ENCODE assay signal across 17 cellular contexts in genomic region chr4:48781968-48782367, GRCh38. TPM values are rescaled to one million over a fixed set of nuclear protein-coding genes. Genes with fewer than 3 reads are reported as not detected.
DNase-seq lines count a peak whose midpoint lies in the region; ATAC-seq and TF ChIP-seq lines count a peak whose summit lies in the region.
"Had no signal": no experiment of that assay in that cellular context is flagged by ENCODE, and none has a peak within 500 bp of the region (broad histone marks: within the 10 kb centered on the region; RNA-seq: fewer than 3 reads in every experiment).

No MANE protein-coding gene starts in this region.

- no peak for TF ChIP-seq EP300 in transverse colon (IDR thresholded peaks at IDR 0.05; ENCODE audit: low read depth)

- DNase-seq in DMS53 (lab: John Stamatoyannopoulos, UW) (peak; percentile 58), GM23338 (ENCODE audit: low spot score) (no peak), T-cell (no peak), HAP-1 (ENCODE audit: low spot score in 2 of 2) (no peak), NK-92 (lab: John Stamatoyannopoulos, UW; ENCODE audit: unreplicated experiment) (no peak), transverse colon (no peak)
- DNase-seq: activated CD4-positive, alpha-beta T cell treated with anti-CD3 and anti-CD28 coated beads for 48 hours; activated CD8-positive, alpha-beta memory T cell treated with anti-CD3 and anti-CD28 coated beads, Interleukin-2, amount 50 U/mL, for 48 hours; activated naive CD4-positive, alpha-beta T cell; endodermal cell; NCI-H187; NCI-H446; OCI-M1; stimulated activated CD4-positive, alpha-beta T cell treated with anti-CD3 and anti-CD28 coated beads, Interleukin-2, amount 100 ng/mL, for 24 hours had no signal

- H3K27ac ChIP-seq in GM23338 (ENCODE audit: low read depth) (no peak overlapping the region), transverse colon (peak overlapping the region in 1 of 4 donors; percentile 98)
- H3K27ac ChIP-seq: SK-N-MC had no signal

- H3K4me2 ChIP-seq in GM23338: no peak overlapping the region

- POLR2A ChIA-PET in T-cell (lab: Charles Lee): no interaction called here

- H3K27me3 Mint-ChIP-seq in GM23338 (ENCODE audit: insufficient read depth, low read depth, poor library complexity) (peaks cover 2% of the 10 kb centered on the region), T-cell (no peaks in the 10 kb centered on the region), nephron (ENCODE audit: low read depth) (no peaks in the 10 kb centered on the region)

- in situ Hi-C loops in HAP-1 (cut with MboI; ENCODE audit: low sequenced_read_pairs) (loop anchor here (10.0 kb wide), 1 partner anchor 53 kb away; the partner anchor contains the start of gene OCIAD1), transverse colon (cut with MboI; ENCODE audit: low pct_ligation_motif_present in 1 of 4, low pct_unique_long_range_greater_than_20kb in 1 of 4, low sequenced_read_pairs in 3 of 4) (loop anchor here in 3 of 4 donors (10.0 to 25.0 kb wide), 3 partner anchors 53 to 445 kb away; partner anchors contain the start of genes SLAIN2 (in 2 of the 3) and OCIAD1 (in 1 of the 3))

- TF ChIP-seq CTCF in GM23338 (conservative IDR thresholded peaks at IDR 0.05; ENCODE audit: low read depth in 2 of 2): 0 out of 4 replicates have a peak, but pooled peaks of 1 of the 2 experiments have one; percentile 6
- no peak for TF ChIP-seq CTCF in nephron (IDR thresholded peaks at IDR 0.05; ENCODE audit: unreplicated experiment in 3 of 3)
- no peak for TF ChIP-seq CTCF in transverse colon (IDR thresholded peaks at IDR 0.05)

- H3K4me3 Mint-ChIP-seq in GM23338 (no peak overlapping the region), T-cell (no peak overlapping the region), nephron (peak overlapping the region; percentile 82 to 86 (median 86))

- TF ChIP-seq POLR2A in transverse colon (IDR thresholded peaks at IDR 0.05): no peak

- ATAC-seq in GM23338: no peak
- no peak for ATAC-seq in T-cell (replicated peaks in 1 of 4)

- no peak overlapping the region for H3K27ac Mint-ChIP-seq in GM23338
- peak overlapping the region; percentile 56 to 95 for H3K27ac Mint-ChIP-seq in T-cell
- H3K27ac Mint-ChIP-seq in nephron: no peak overlapping the region
- H3K27ac Mint-ChIP-seq: endodermal cell had no signal

- intact Hi-C loops in transverse colon (cut with DNase I; ENCODE audit: low total_unique reads): no loop called here

- H3K4me3 ChIP-seq in GM23338 (no peak overlapping the region), HAP-1 (no peak overlapping the region), transverse colon (no peak overlapping the region)
- H3K4me3 ChIP-seq: lung had no signal

- peak overlapping the region; percentile 6 for H2AFZ ChIP-seq in GM23338

- no peaks in the 10 kb centered on the region for H3K36me3 ChIP-seq in GM23338 (ENCODE audit: insufficient read depth)
- H3K36me3 ChIP-seq in HAP-1 (replicated peaks): 0 out of 2 replicates have a peak, but pooled peaks cover 2% of the 10 kb centered on the region
- H3K36me3 ChIP-seq in transverse colon: no peaks in the 10 kb centered on the region

- CTCF ChIA-PET in T-cell (lab: Charles Lee): interaction anchor here (0.6 to 3.6 kb wide), 2 partner anchors 81 to 203 kb away, joined by 3 to 15 read pairs; no protein-coding TSS in a partner anchor

- H3F3A ChIP-seq in GM23338 (replicated peaks; ENCODE audit: low read depth): no peaks in the 10 kb centered on the region

- peaks cover 21% of the 10 kb centered on the region for H3K4me1 Mint-ChIP-seq in GM23338
- peaks cover 26 to 30% (median 29%) of the 10 kb centered on the region in 3 donors for H3K4me1 Mint-ChIP-seq in T-cell
- peaks cover 31% of the 10 kb centered on the region for H3K4me1 Mint-ChIP-seq in nephron

- H3K4me1 ChIP-seq in GM23338 (ENCODE audit: insufficient read depth) (peaks cover 18% of the 10 kb centered on the region; the same call in 1 of the 2 replicates), HAP-1 (peaks cover 12% of the 10 kb centered on the region), transverse colon (peaks cover 4 to 24% (median 20%) of the 10 kb centered on the region in 4 donors)

- H4K20me1 ChIP-seq in GM23338 (replicated peaks; ENCODE audit: insufficient read depth): peaks cover 10% of the 10 kb centered on the region; the same call in 1 of the 2 replicates

- no peaks in the 10 kb centered on the region; the same call in 2 of the 3 replicates for H3K9me3 Mint-ChIP-seq in GM23338
- H3K9me3 Mint-ChIP-seq in T-cell: no peaks in the 10 kb centered on the region
- no peaks in the 10 kb centered on the region for H3K9me3 Mint-ChIP-seq in nephron
- H3K9me3 Mint-ChIP-seq: endodermal cell had no signal

- peaks cover 22% of the 10 kb centered on the region for H3K79me2 ChIP-seq in GM23338 (replicated peaks; ENCODE audit: insufficient read depth)

- H3K9me3 ChIP-seq in HAP-1 (no peaks in the 10 kb centered on the region), transverse colon (no peaks in the 10 kb centered on the region)

- H3K9me2 ChIP-seq in GM23338 (ENCODE audit: insufficient read depth): no peaks in the 10 kb centered on the region

- H3K36me3 Mint-ChIP-seq in GM23338 (ENCODE audit: low read depth) (peaks cover 3% of the 10 kb centered on the region; the same call in 1 of the 3 replicates), T-cell (no peaks in the 10 kb centered on the region), nephron (ENCODE audit: low read depth) (no peaks in the 10 kb centered on the region)

- H3K27me3 ChIP-seq in GM23338 (ENCODE audit: insufficient read depth) (no peaks in the 10 kb centered on the region), HAP-1 (ENCODE audit: low read depth) (no peaks in the 10 kb centered on the region), transverse colon (no peaks in the 10 kb centered on the region)

TF ChIP-seq in GM23338, 12 proteins besides CTCF, POLR2A, EP300 and RAD21:
- TF ChIP-seq STAT1 (IDR thresholded peaks at IDR 0.05; ENCODE audit: unreplicated experiment): no peak
- no peak for TF ChIP-seq JUNB (IDR thresholded peaks at IDR 0.05; ENCODE audit: unreplicated experiment)
- TF ChIP-seq EZH2phosphoT487 (IDR thresholded peaks at IDR 0.05; ENCODE audit: unreplicated experiment): no peak
- no peak for TF ChIP-seq ZNF331 (CRISPR knock-in tag; IDR thresholded peaks at IDR 0.05; ENCODE audit: low read depth)
- no peak for TF ChIP-seq ZNF114 (CRISPR knock-in tag; IDR thresholded peaks at IDR 0.05)
- TF ChIP-seq ETS1 (IDR thresholded peaks at IDR 0.05): no peak
TF ChIP-seq in GM23338: peak in this region for 0.

RNA-seq across cellular contexts. Expression of gene FRYL, which starts 1.9 kb away (rescaled TPM):
- 44.6 and 53.3 TPM in 2 replicates for total RNA-seq in GM23338 (2014; rRNA removed; shearing (Covaris generic))
- 24.7 and 30.7 TPM in 2 replicates for polyA plus RNA-seq in GM23338 (2016; fragmentation: Nextera tagmentation; extraction: Ambion mirVana)
- 100 to 1,000 TPM in 4 of 5 donors, 10 to 100 TPM in 1; 86.3 to 143 (median 111) TPM for total RNA-seq in T-cell
- 100 to 1,000 TPM; 477 to 645 (median 545) TPM for total RNA-seq in transverse colon

RNA-seq across cellular contexts. Expression of gene OCIAD1, which starts 48.9 kb away (rescaled TPM):
- 125 and 168 TPM in 2 replicates for total RNA-seq in GM23338 (2014; rRNA removed; shearing (Covaris generic))
- 166 and 190 TPM in 2 replicates for polyA plus RNA-seq in GM23338 (2016; fragmentation: Nextera tagmentation; extraction: Ambion mirVana)
- total RNA-seq in T-cell (100 to 1,000 TPM in 4 of 5 donors, 10 to 100 TPM in 1; 88.1 to 113 (median 106) TPM), transverse colon (100 to 1,000 TPM; 104 to 264 (median 115) TPM)

Comparison
In these comparisons a context has a peak if more than half of its experiments do, and no peak if none do; other contexts are left out.
1. H3K27ac Mint-ChIP-seq: peak in T-cell (2 of 2); none in GM23338 (single experiment) and nephron (0 of 3).
2. H3K4me3 Mint-ChIP-seq: peak in nephron (3 of 3); none in GM23338 (single experiment) and T-cell (0 of 3).